In genomic region chr18:46536215-46536874, GRCh38 we compare ENCODE assay signal across 21 cellular contexts.
DNase-seq lines count a peak whose midpoint lies in the region; ATAC-seq and TF ChIP-seq lines count a peak whose summit lies in the region.
"Had no signal": no experiment of that assay in that cellular context is flagged by ENCODE, and none has a peak within 500 bp of the region (broad histone marks: within the 10 kb centered on the region; RNA-seq: fewer than 3 reads in every experiment).

No MANE protein-coding gene starts in this region.

- RAD21 ChIA-PET in HCT116 (lab: Charles Lee; ENCODE audit: low non-redundant PET in 1 of 2, low total read pairs in 2 of 2, uncharacterized antibody in 2 of 2, unreplicated experiment in 2 of 2) = interaction anchor here in 1 of 2 experiments (1.0 kb wide), 1 partner anchor 9 kb away, joined by 4 read pairs; no protein-coding TSS in a partner anchor

- H3K27ac ChIP-seq in A673 (ENCODE audit: low read depth, low read length, poor library complexity, severe bottlenecking) (no peak overlapping the region), HCT116 (ENCODE audit: low read depth, low read length) (no peak overlapping the region), Peyer's patch (no peak overlapping the region)
- H3K27ac ChIP-seq: neural progenitor cell, sigmoid colon, tibial nerve had no signal

- H3K27me3 ChIP-seq in A673 (replicated peaks; ENCODE audit: insufficient read depth, low read depth, low read length, poor library complexity) (no peaks in the 10 kb centered on the region), HCT116 (ENCODE audit: insufficient read depth, low read length) (peaks cover 4% of the 10 kb centered on the region), Peyer's patch (no peaks in the 10 kb centered on the region)
- H3K27me3 ChIP-seq: neural progenitor cell, sigmoid colon, tibial nerve had no signal

- intact Hi-C loops in A673 (cut with micrococcal nuclease; ENCODE audit: unreplicated experiment) = no loop called here
- intact Hi-C loops in HCT116 (cut with micrococcal nuclease) = no loop called here

- no peaks in the 10 kb centered on the region for H3K9me3 ChIP-seq in A673 (ENCODE audit: low read depth, low read length, poor library complexity, severe bottlenecking)
- no peaks in the 10 kb centered on the region for H3K9me3 ChIP-seq in HCT116 (ENCODE audit: control insufficient read depth in 1 of 2, insufficient read depth in 1 of 2, low read depth in 1 of 2, low read length in 2 of 2)
- H3K9me3 ChIP-seq in Peyer's patch = no peaks in the 10 kb centered on the region
- H3K9me3 ChIP-seq: sigmoid colon, tibial nerve had no signal

- peak overlapping the region; percentile 8 for H2AFZ ChIP-seq in HCT116 (ENCODE audit: low read depth, low read length, poor library complexity, severe bottlenecking)
- H2AFZ ChIP-seq: neural progenitor cell had no signal

- peak; percentile 85 for ATAC-seq in HCT116
- ATAC-seq in HG02938 (IDR thresholded peaks at IDR 0.05; ENCODE audit: unreplicated experiment) = no peak
- ATAC-seq: activated CD8-positive, alpha-beta memory T cell treated with anti-CD3 and anti-CD28 coated beads, Interleukin-2, amount 10 ng/mL, durations not matched to agents 7 days and 5 days; WTC11 had no signal

- H3K36me3 ChIP-seq in A673 (ENCODE audit: insufficient read depth, low read length, poor library complexity, severe bottlenecking) (peaks cover 4% of the 10 kb centered on the region), HCT116 (ENCODE audit: control insufficient read depth in 1 of 2, insufficient read depth in 2 of 2, low read length in 2 of 2) (no peaks in the 10 kb centered on the region), Peyer's patch (no peaks in the 10 kb centered on the region)
- H3K36me3 ChIP-seq: neural progenitor cell, sigmoid colon, tibial nerve had no signal

- BruUV-seq in A673 (replicated peaks; lab: Mats Ljungman, UMichigan) = no TSS peak
- no TSS peak for BruUV-seq in HCT116 (replicated peaks; lab: Mats Ljungman, UMichigan)

- CTCF ChIA-PET in A673 (lab: Charles Lee) (no interaction called here), HCT116 (lab: Charles Lee) (interaction anchor here (1.8 to 2.2 kb wide), 2 partner anchors 19 to 122 kb away, joined by 4 to 5 read pairs; no protein-coding TSS in a partner anchor)

- H3K9me2 ChIP-seq in HCT116 (ENCODE audit: insufficient read depth) = no peaks in the 10 kb centered on the region

- DNase-seq in A673 (ENCODE audit: low spot score) (peak; percentile 49), HCT116 (ENCODE audit: low read depth, low spot score) (peak; percentile 64), RPMI7951 (ENCODE audit: low read depth) (peak; percentile 49), fibroblast of mammary gland (ENCODE audit: low read depth) (peak; percentile 17), GM03348 (ENCODE audit: low spot score) (no peak), Peyer's patch (no peak)
- DNase-seq in activated effector memory CD4-positive, alpha-beta T cell treated with anti-CD3 and anti-CD28 coated beads, Interleukin-2, amount 50 U/mL, for 16 hours = no peak
- DNase-seq: activated CD8-positive, alpha-beta memory T cell treated with anti-CD3 and anti-CD28 coated beads, Interleukin-2, amount 10 ng/mL, durations not matched to agents 7 days and 5 days; activated naive CD4-positive, alpha-beta T cell treated with anti-CD3 and anti-CD28 coated beads for 36 hours; effector CD8-positive, alpha-beta T cell; GOT3; NCI-H1694; NCI-H510A; RPMI8226; sigmoid colon; stimulated activated CD4-positive, alpha-beta T cell treated with anti-CD3 and anti-CD28 coated beads, Interleukin-4, amount 100 ng/mL, for 24 hours; T-helper 1 cell had no signal

- H3K4me1 ChIP-seq in A673 (ENCODE audit: insufficient read depth, low read length, poor library complexity, severe bottlenecking) = no peaks in the 10 kb centered on the region
- H3K4me1 ChIP-seq in HCT116 (ENCODE audit: control insufficient read depth in 1 of 2, insufficient read depth in 2 of 2, low read length in 2 of 2) = peaks cover 10 to 16% of the 10 kb centered on the region in 2 experiments
- H3K4me1 ChIP-seq in Peyer's patch = no peaks in the 10 kb centered on the region
- H3K4me1 ChIP-seq: neural progenitor cell, sigmoid colon, tibial nerve had no signal

- TF ChIP-seq CTCF in A673 (conservative IDR thresholded peaks at IDR 0.05; ENCODE audit: low read depth, low read length) (no peak), HCT116 (IDR thresholded peaks at IDR 0.05 in 2 of 3, conservative IDR thresholded peaks at IDR 0.05 in 1 of 3; ENCODE audit: borderline replicate concordance in 1 of 3, insufficient read depth in 1 of 3, low read depth in 2 of 3, low read length in 2 of 3) (no peak), fibroblast of mammary gland (conservative IDR thresholded peaks at IDR 0.05; ENCODE audit: control insufficient read depth, insufficient read depth, low read depth, low read length) (no peak), Peyer's patch (IDR thresholded peaks at IDR 0.05) (no peak)

- H4K20me1 ChIP-seq in HCT116 (ENCODE audit: insufficient read depth) = no peaks in the 10 kb centered on the region

- no peak for TF ChIP-seq POLR2A in HCT116 (IDR thresholded peaks at IDR 0.05; ENCODE audit: borderline replicate concordance, extremely low read depth, insufficient read depth, insufficient read length)
- no peak for TF ChIP-seq POLR2A in Peyer's patch (IDR thresholded peaks at IDR 0.05)

- no peak overlapping the region for H3K9ac ChIP-seq in HCT116 (ENCODE audit: low read length)
- H3K9ac ChIP-seq: neural progenitor cell had no signal

- H3K4me2 ChIP-seq in HCT116 (ENCODE audit: low read length) = peak overlapping the region; percentile 59
- H3K4me2 ChIP-seq: neural progenitor cell had no signal

- TF ChIP-seq RAD21 in HCT116 (IDR thresholded peaks at IDR 0.05; ENCODE audit: low read depth) = no peak

- POLR2A ChIA-PET in A673 (lab: Charles Lee; ENCODE audit: low non-redundant PET) (no interaction called here), HCT116 (lab: Charles Lee) (no interaction called here)

- no peak overlapping the region for H3K4me3 ChIP-seq in A673 (ENCODE audit: low read depth, low read length, poor library complexity, severe bottlenecking)
- H3K4me3 ChIP-seq in HCT116 (replicated peaks in 1 of 2; ENCODE audit: low read depth in 1 of 2, low read length in 2 of 2) = 0 out of 4 replicates have a peak overlapping the region, but pooled peaks of 1 of the 2 experiments have one; percentile 7
- H3K4me3 ChIP-seq in fibroblast of mammary gland (ENCODE audit: control insufficient read depth, low read depth, low read length) = no peak overlapping the region
- no peak overlapping the region for H3K4me3 ChIP-seq in Peyer's patch
- H3K4me3 ChIP-seq: neural progenitor cell, sigmoid colon, tibial nerve had no signal

- no peaks in the 10 kb centered on the region for H3K79me2 ChIP-seq in HCT116 (ENCODE audit: insufficient read depth, low read length)

TF ChIP-seq in HCT116, 20 proteins besides CTCF, POLR2A, EP300 and RAD21 (continues in another document):
- TF ChIP-seq ZBTB33 (IDR thresholded peaks at IDR 0.05; ENCODE audit: extremely low read depth, insufficient replicate concordance, low read length) (no peak), JUND (IDR thresholded peaks at IDR 0.05) (peak; percentile 81), EZH2phosphoT487 (IDR thresholded peaks at IDR 0.05; ENCODE audit: borderline replicate concordance) (no peak), MAX (IDR thresholded peaks at IDR 0.05) (peak; percentile 53), REST (IDR thresholded peaks at IDR 0.05; ENCODE audit: low read depth) (no peak), FOSL1 (IDR thresholded peaks at IDR 0.05; ENCODE audit: low read depth) (peak; percentile 76), SP1 (IDR thresholded peaks at IDR 0.05; ENCODE audit: low read depth) (peak; percentile 48; the same call in 1 of the 2 replicates), YY1 (IDR thresholded peaks at IDR 0.05; ENCODE audit: extremely low read depth, insufficient replicate concordance, low read depth, low read length) (no peak)

Comparison
In these comparisons a context has a peak if more than half of its experiments do, and no peak if none do; other contexts are left out.
1. DNase-seq: peak in A673 (single experiment), HCT116 (single experiment), RPMI7951 (single experiment) and fibroblast of mammary gland (single experiment); none in GM03348 (single experiment), Peyer's patch (0 of 3) and activated effector memory CD4-positive, alpha-beta T cell treated with anti-CD3 and anti-CD28 coated beads, Interleukin-2, amount 50 U/mL, for 16 hours (single experiment).